In the genomic region with DNA sequence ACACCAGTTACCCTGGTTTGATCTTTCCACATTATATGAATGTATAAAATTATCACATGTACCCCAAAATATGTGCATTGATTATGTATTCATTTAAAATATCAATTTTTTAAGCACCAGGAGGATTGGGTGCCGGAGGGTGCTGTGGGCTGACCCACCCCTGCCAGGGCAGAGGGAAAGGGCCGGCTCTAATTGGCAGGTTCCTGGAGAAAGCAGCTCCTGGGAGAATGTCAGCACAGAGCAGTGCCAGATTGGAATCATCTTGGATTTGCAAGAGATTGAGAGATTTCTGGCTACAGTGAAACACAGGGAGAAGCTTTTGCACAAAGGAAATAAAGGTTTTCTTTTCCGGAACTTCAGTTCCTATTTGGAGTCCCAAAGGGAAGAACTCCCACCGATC, we compare ENCODE assay signal across 20 cellular contexts.
"Had no signal": no experiment of that assay in that cellular context is flagged by ENCODE, and none has a peak within 500 bp of the region (broad histone marks: within the 10 kb centered on the region; RNA-seq: fewer than 3 reads in every experiment).

No MANE protein-coding gene starts in this region.

- H3K9me3 ChIP-seq: neutrophil, psoas muscle, spleen, thoracic aorta, upper lobe of right lung had no signal

- H3K4me1 Mint-ChIP-seq: mesothelial cell of epicardium; neural crest cell; stimulated activated memory B cell treated with anti-CD40 and anti-IgM and Interleukin-4, amounts not matched to agents 10 μg/mL and 1 μg/mL and 100 μg/mL, for 72 hours had no signal

- ATAC-seq: mucosa of descending colon; natural killer cell treated with Interleukin-12 subunit alpha and Interleukin-12 subunit beta and Interleukin-15 and Interleukin-18, amount 100 ng/mL, for 72 hours; psoas muscle; right cardiac atrium; stimulated activated memory B cell treated with anti-CD40 and anti-IgM and Interleukin-4, amounts not matched to agents 10 μg/mL and 1 μg/mL and 100 μg/mL, for 72 hours; stimulated activated naive CD8-positive, alpha-beta T cell treated with anti-CD3 and anti-CD28 coated beads, Interleukin-15, Interleukin-2, amounts not matched to agents 100 U/mL and 50 U/mL, for 24 hours; upper lobe of right lung had no signal

- H3K4me3 Mint-ChIP-seq: mesothelial cell of epicardium; naive B cell; natural killer cell treated with Interleukin-12 subunit alpha and Interleukin-12 subunit beta and Interleukin-15 and Interleukin-18, amount 100 ng/mL, for 72 hours; neural crest cell; stimulated activated memory B cell treated with anti-CD40 and anti-IgM and Interleukin-4, amounts not matched to agents 10 μg/mL and 1 μg/mL and 100 μg/mL, for 72 hours had no signal

- H3K36me3 Mint-ChIP-seq: mesothelial cell of epicardium; naive B cell; natural killer cell treated with Interleukin-12 subunit alpha and Interleukin-12 subunit beta and Interleukin-15 and Interleukin-18, amount 100 ng/mL, for 72 hours; stimulated activated memory B cell treated with anti-CD40 and anti-IgM and Interleukin-4, amounts not matched to agents 10 μg/mL and 1 μg/mL and 100 μg/mL, for 72 hours had no signal

- H3K27me3 ChIP-seq: neutrophil, tibial nerve, upper lobe of right lung had no signal

- H3K4me1 ChIP-seq: psoas muscle, spleen, tibial nerve, upper lobe of right lung had no signal

- H3K27me3 Mint-ChIP-seq: naive B cell; natural killer cell treated with Interleukin-12 subunit alpha and Interleukin-12 subunit beta and Interleukin-15 and Interleukin-18, amount 100 ng/mL, for 72 hours; stimulated activated memory B cell treated with anti-CD40 and anti-IgM and Interleukin-4, amounts not matched to agents 10 μg/mL and 1 μg/mL and 100 μg/mL, for 72 hours had no signal

- H3K27ac ChIP-seq: neutrophil, psoas muscle, skin epidermis, spleen, thoracic aorta, tibial nerve, upper lobe of right lung had no signal

- H3K36me3 ChIP-seq: neutrophil, spleen, thoracic aorta, tibial nerve, upper lobe of right lung had no signal

- H3K4me3 ChIP-seq: mucosa of descending colon, psoas muscle, skin epidermis, spleen, thoracic aorta, tibial nerve, upper lobe of right lung had no signal

- H3K9me3 Mint-ChIP-seq: mesothelial cell of epicardium; natural killer cell treated with Interleukin-12 subunit alpha and Interleukin-12 subunit beta and Interleukin-15 and Interleukin-18, amount 100 ng/mL, for 72 hours; neural crest cell; stimulated activated memory B cell treated with anti-CD40 and anti-IgM and Interleukin-4, amounts not matched to agents 10 μg/mL and 1 μg/mL and 100 μg/mL, for 72 hours had no signal

- DNase-seq: cortex of kidney; effector CD4-positive, alpha-beta T cell; kidney; mesenchymal stem cell; naive B cell; psoas muscle; stimulated activated CD4-positive, alpha-beta T cell treated with anti-CD3 and anti-CD28 coated beads, Interleukin-4, amount 100 ng/mL, for 4 hours; stimulated activated naive CD8-positive, alpha-beta T cell treated with anti-CD3 and anti-CD28 coated beads, Interleukin-15, Interleukin-2, amounts not matched to agents 100 U/mL and 50 U/mL, for 24 hours; upper lobe of right lung had no signal

- H3K27ac Mint-ChIP-seq: mesothelial cell of epicardium; natural killer cell treated with Interleukin-12 subunit alpha and Interleukin-12 subunit beta and Interleukin-15 and Interleukin-18, amount 100 ng/mL, for 72 hours; stimulated activated memory B cell treated with anti-CD40 and anti-IgM and Interleukin-4, amounts not matched to agents 10 μg/mL and 1 μg/mL and 100 μg/mL, for 72 hours had no signal
